In the genomic region with DNA sequence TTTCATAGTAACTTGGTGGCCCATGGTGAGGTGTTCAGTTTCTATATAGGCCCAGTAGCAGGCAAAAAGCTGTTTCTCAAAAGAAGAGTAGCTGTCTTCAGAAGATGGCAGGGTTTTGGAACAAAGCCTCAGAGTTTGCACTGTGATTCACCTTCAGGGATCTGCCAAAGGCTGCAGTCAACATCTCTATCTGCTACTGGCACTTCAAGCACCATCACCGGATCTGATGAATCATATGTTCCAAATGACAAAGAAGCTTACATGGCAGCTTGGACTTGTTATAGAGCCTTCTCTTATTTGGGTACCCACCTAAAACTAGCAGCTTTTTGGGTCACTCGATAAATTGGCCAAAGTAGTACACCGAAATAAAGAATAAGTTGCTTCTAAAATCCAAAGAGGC, we compare ENCODE assay signal across 22 cellular contexts. TPM values are rescaled to one million over a fixed set of nuclear protein-coding genes. Genes with fewer than 3 reads are reported as not detected.
"Had no signal": no experiment of that assay in that cellular context is flagged by ENCODE, and none has a peak within 500 bp of the region (broad histone marks: within the 10 kb centered on the region; RNA-seq: fewer than 3 reads in every experiment).

No MANE protein-coding gene starts in this region.

- H3K27ac ChIP-seq: gastrocnemius medialis, ovary, psoas muscle, suprapubic skin, transverse colon, WERI-Rb-1 had no signal

- DNase-seq: activated CD4-positive, alpha-beta T cell treated with anti-CD3 and anti-CD28 coated beads for 1 hour; activated effector memory CD4-positive, alpha-beta T cell treated with anti-CD3 and anti-CD28 coated beads, Interleukin-2, amount 50 U/mL, for 16 hours; activated naive CD4-positive, alpha-beta T cell treated with anti-CD3 and anti-CD28 coated beads, Interleukin-2, amount 50 U/mL, for 16 hours; activated T-cell treated with anti-CD3 and anti-CD28 coated beads, Interleukin-2, amount 50 U/mL, for 72 hours; central memory CD4-positive, alpha-beta T cell; endodermal cell; gastrocnemius medialis; head of caudate nucleus; mesendoderm; naive thymus-derived CD8-positive, alpha-beta T cell; ovary; psoas muscle; right cardiac atrium; small intestine; stimulated activated CD4-positive, alpha-beta T cell treated with anti-CD3 and anti-CD28 coated beads, Interleukin-15, amount 100 ng/mL, for 24 hours; stimulated activated CD4-positive, alpha-beta T cell treated with anti-CD3 and anti-CD28 coated beads, Interleukin-2, amount 100 ng/mL, for 48 hours; T-helper 2 cell; transverse colon; WERI-Rb-1 had no signal

- H3K4me3 ChIP-seq: gastrocnemius medialis, ovary, psoas muscle, suprapubic skin, transverse colon had no signal

- FAIRE-seq: colon, small intestine had no signal

- H3K36me3 ChIP-seq: gastrocnemius medialis, ovary, suprapubic skin, transverse colon had no signal

- H3K4me1 ChIP-seq: gastrocnemius medialis, psoas muscle, suprapubic skin had no signal

- H3K27me3 ChIP-seq: gastrocnemius medialis, ovary, suprapubic skin, transverse colon had no signal

- H3K9me3 ChIP-seq: gastrocnemius medialis, ovary, psoas muscle, suprapubic skin, transverse colon had no signal

- ATAC-seq: activated T-cell treated with anti-CD3 and anti-CD28 coated beads, Interleukin-2, amount 50 U/mL, for 72 hours; gastrocnemius medialis; naive thymus-derived CD8-positive, alpha-beta T cell; psoas muscle; right cardiac atrium had no signal

RNA-seq across cellular contexts. Expression of a gene that starts 39.5 kb away (rescaled TPM):
- total RNA-seq: activated CD8-positive, alpha-beta memory T cell treated with anti-CD3 and anti-CD28 coated beads for 36 hours had no signal
